In genomic region chr17:10754109-10754508, GRCh38 we compare ENCODE assay signal across 8 cellular contexts. TPM values are rescaled to one million over a fixed set of nuclear protein-coding genes. Genes with fewer than 3 reads are reported as not detected.
DNase-seq lines count a peak whose midpoint lies in the region; ATAC-seq and TF ChIP-seq lines count a peak whose summit lies in the region.

No MANE protein-coding gene starts in this region.

- H3K27ac ChIP-seq in HEK293 (ENCODE audit: extremely low read depth, low read depth, low read length) (no peak overlapping the region), left lung (no peak overlapping the region)

- H3K36me3 ChIP-seq in HEK293 (ENCODE audit: control insufficient read depth in 2 of 2, insufficient read depth in 1 of 2, low read length in 2 of 2) (no peaks in the 10 kb centered on the region), left lung (no peaks in the 10 kb centered on the region)

- POLR2A ChIA-PET in HEK293 (lab: Yijun Ruan, JAX), result no interaction called here

- H3K4me3 ChIP-seq in HEK293 (ENCODE audit: low read depth, low read length) (no peak overlapping the region), left lung (no peak overlapping the region)

- H3K27me3 ChIP-seq in left lung, result no peaks in the 10 kb centered on the region

- H3K4me1 ChIP-seq in HEK293 (ENCODE audit: control insufficient read depth, insufficient read depth, low read length) (no peaks in the 10 kb centered on the region), left lung (no peaks in the 10 kb centered on the region)

- intact Hi-C loops in left lung (cut with DNase I), result no loop called here

- CTCF ChIA-PET in HEK293 (lab: Yijun Ruan, JAX), result interaction anchor here (0.6 to 5.7 kb wide), 9 partner anchors 9 to 1232 kb away, joined by 3 to 62 read pairs (median 4); no protein-coding TSS in a partner anchor

- peak; percentile 36 for DNase-seq in D341Med (ENCODE audit: low spot score)
- DNase-seq in activated CD4-positive, alpha-beta T cell treated with anti-CD3 and anti-CD28 coated beads, Interleukin-2, amount 50 U/mL, for 48 hours, result peak; percentile 38 to 42
- no peak for DNase-seq in left lung

- H3K9me3 ChIP-seq in HEK293 (ENCODE audit: control insufficient read depth, insufficient read depth, low read depth, low read length), result no peaks in the 10 kb centered on the region
- no peaks in the 10 kb centered on the region for H3K9me3 ChIP-seq in left lung

- ATAC-seq in left lung (peak; percentile 25), HG03354 (IDR thresholded peaks at IDR 0.05; ENCODE audit: poor library complexity, severe bottlenecking, unreplicated experiment) (no peak), GM21737 (IDR thresholded peaks at IDR 0.05; ENCODE audit: unreplicated experiment) (no peak), GM19023 (IDR thresholded peaks at IDR 0.05; ENCODE audit: unreplicated experiment) (no peak), HG02763 (IDR thresholded peaks at IDR 0.05; ENCODE audit: unreplicated experiment) (no peak)

- TF ChIP-seq CTCF in HEK293 (tag by site-specific recombination; IDR thresholded peaks at IDR 0.05) (no peak), left lung (IDR thresholded peaks at IDR 0.05) (no peak)

TF ChIP-seq in HEK293, 187 proteins besides CTCF, POLR2A, EP300 and RAD21:
- TF ChIP-seq ZNF341 (tag by site-specific recombination; IDR thresholded peaks at IDR 0.05; ENCODE audit: low read depth), result no peak
- TF ChIP-seq ZNF214 (tag by site-specific recombination; IDR thresholded peaks at IDR 0.05; ENCODE audit: borderline replicate concordance), result no peak
- no peak for TF ChIP-seq ZXDB (tag by site-specific recombination; IDR thresholded peaks at IDR 0.05)
- no peak for TF ChIP-seq KLF1 (tag by site-specific recombination; IDR thresholded peaks at IDR 0.05)
- TF ChIP-seq ZFHX2 (tag by site-specific recombination; conservative IDR thresholded peaks at IDR 0.05), result no peak
- TF ChIP-seq ZNF266 (tag by site-specific recombination; IDR thresholded peaks at IDR 0.05; ENCODE audit: low read depth), result no peak
- no peak for TF ChIP-seq ZNF558 (tag by site-specific recombination; IDR thresholded peaks at IDR 0.05)
- TF ChIP-seq ZNF239 (tag by site-specific recombination; IDR thresholded peaks at IDR 0.05), result peak; percentile 69; the same call in 1 of the 2 replicates
- no peak for TF ChIP-seq ZNF548 (tag by site-specific recombination; IDR thresholded peaks at IDR 0.05)
- no peak for TF ChIP-seq ZNF792 (tag by site-specific recombination; IDR thresholded peaks at IDR 0.05)
- TF ChIP-seq MYNN (tag by site-specific recombination; IDR thresholded peaks at IDR 0.05; ENCODE audit: borderline replicate concordance), result no peak
- TF ChIP-seq ZNF175 (tag by site-specific recombination; IDR thresholded peaks at IDR 0.05), result no peak
- no peak for TF ChIP-seq ZNF391 (tag by site-specific recombination; IDR thresholded peaks at IDR 0.05; ENCODE audit: borderline replicate concordance, low read depth)
- no peak for TF ChIP-seq ZSCAN4 (tag by site-specific recombination; IDR thresholded peaks at IDR 0.05)
- TF ChIP-seq ZNF654 (tag by site-specific recombination; IDR thresholded peaks at IDR 0.05; ENCODE audit: low read depth), result 0 out of 2 replicates have a peak, but pooled peaks have one; percentile 7
- no peak for TF ChIP-seq ZNF596 (tag by site-specific recombination; IDR thresholded peaks at IDR 0.05)
- no peak for TF ChIP-seq PATZ1 (tag by site-specific recombination; IDR thresholded peaks at IDR 0.05)
- no peak for TF ChIP-seq ZNF223 (tag by site-specific recombination; IDR thresholded peaks at IDR 0.05)
- TF ChIP-seq ZNF768 (tag by site-specific recombination; IDR thresholded peaks at IDR 0.05), result peak; percentile 93
- no peak for TF ChIP-seq ZNF16 (tag by site-specific recombination; IDR thresholded peaks at IDR 0.05; ENCODE audit: low read depth)

RNA-seq across cellular contexts. Expression of gene TMEM220, which starts 24.3 kb away (rescaled TPM):
- 1 to 10 TPM; 6.9 to 7.6 TPM for total RNA-seq in left lung

RNA-seq across cellular contexts. Expression of gene TMEM238L, which starts 49.8 kb away (rescaled TPM):
- total RNA-seq in left lung, result not detected

RNA-seq across cellular contexts. Expression of gene ADPRM, which starts 56.7 kb away (rescaled TPM):
- total RNA-seq in left lung, result 1 to 10 TPM; 6.2 to 6.5 TPM

RNA-seq across cellular contexts. Expression of gene SCO1, which starts 56.8 kb away (rescaled TPM):
- total RNA-seq in left lung, result 10 to 100 TPM; 24.5 to 25.1 TPM

Comparison
In these comparisons a context has a peak if more than half of its experiments do, and no peak if none do; other contexts are left out.
1. DNase-seq: peak in D341Med (single experiment) and activated CD4-positive, alpha-beta T cell treated with anti-CD3 and anti-CD28 coated beads, Interleukin-2, amount 50 U/mL, for 48 hours (2 of 2); none in left lung (0 of 2).